Comparison of ENCODE assay signal across 1 cellular context in the genomic region with DNA sequence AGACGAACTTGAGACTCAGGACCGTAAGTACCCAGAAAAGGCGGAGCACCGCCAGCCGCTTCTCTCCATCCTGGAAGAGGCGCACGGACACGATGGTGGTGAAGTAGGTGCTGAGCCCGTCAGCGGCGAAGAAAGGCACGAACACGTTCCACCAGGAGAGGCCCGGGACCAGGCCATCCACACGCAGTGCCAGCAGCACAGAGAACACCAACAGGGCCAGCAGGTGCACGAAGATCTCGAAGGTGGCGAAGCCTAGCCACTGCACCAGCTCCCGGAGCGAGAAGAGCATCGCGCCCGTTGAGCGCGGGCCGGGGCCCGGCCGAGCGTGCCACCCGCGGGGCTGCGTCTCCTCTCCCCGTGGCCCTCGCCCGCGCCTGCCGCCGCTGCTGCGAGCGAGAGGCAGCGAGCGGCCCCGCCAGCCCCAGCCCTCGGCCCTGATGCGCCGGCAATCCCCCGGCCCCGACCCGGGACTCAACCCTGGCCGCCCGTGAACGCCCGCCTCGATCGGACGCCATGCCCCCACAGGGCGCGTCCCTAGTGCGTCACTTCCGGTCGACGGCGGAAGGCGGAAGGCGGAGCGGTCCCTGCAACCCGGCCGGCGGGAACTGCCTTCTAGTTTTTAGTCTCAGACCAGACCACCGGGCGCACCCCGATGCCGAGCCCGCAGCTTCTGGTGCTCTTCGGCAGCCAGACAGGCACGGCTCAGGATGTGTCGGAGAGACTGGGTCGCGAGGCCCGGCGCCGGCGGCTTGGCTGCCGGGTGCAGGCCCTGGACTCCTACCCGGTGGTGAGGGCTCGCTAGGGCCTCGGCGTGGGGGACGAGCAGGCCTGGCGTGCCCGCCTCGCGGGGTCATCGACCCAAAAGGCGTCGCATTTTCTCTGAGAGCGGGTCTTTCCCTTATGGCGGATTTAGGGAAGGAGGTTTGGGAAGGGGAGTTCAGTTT.
A peak's percentile ranks its signal among the peaks of the same experiment; 100 is the strongest.
TF ChIP-seq lines count a peak whose summit lies in the region.

Gene NDOR1, plus strand, starts transcription at position 575 of the 944 bp plus-strand sequence. Its CDS starts 78 bp downstream, at position 653.
A gene with protein sequence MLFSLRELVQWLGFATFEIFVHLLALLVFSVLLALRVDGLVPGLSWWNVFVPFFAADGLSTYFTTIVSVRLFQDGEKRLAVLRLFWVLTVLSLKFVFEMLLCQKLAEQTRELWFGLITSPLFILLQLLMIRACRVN (minus strand): TSS at position 523 of the 944 bp plus-strand sequence. CDS start 234 bp downstream, at position 289.

TF ChIP-seq in GM12878, 131 proteins besides CTCF, POLR2A, EP300 and RAD21 (continued from another document and continues in another):
- TF ChIP-seq ZBTB40 (IDR thresholded peaks at IDR 0.05; ENCODE audit: borderline replicate concordance) (peak; percentile 94), RELB (IDR thresholded peaks at IDR 0.05; ENCODE audit: low read depth) (peak; percentile 94), NFYA (IDR thresholded peaks at IDR 0.05; ENCODE audit: borderline replicate concordance, low read depth, low read length) (no peak), TAF1 (IDR thresholded peaks at IDR 0.05; ENCODE audit: borderline replicate concordance, low read depth, low read length) (peak; percentile 80; the same call in 1 of the 2 replicates), SIN3A (IDR thresholded peaks at IDR 0.05; ENCODE audit: low read depth, low read length) (peak; percentile 95), CBFB (IDR thresholded peaks at IDR 0.05; ENCODE audit: low read depth) (0 out of 2 replicates have a peak, but pooled peaks have one; percentile 25), BACH1 (IDR thresholded peaks at IDR 0.05; ENCODE audit: borderline replicate concordance) (peak; percentile 79; the same call in 1 of the 2 replicates), PAX5 (IDR thresholded peaks at IDR 0.05; ENCODE audit: borderline replicate concordance, low read depth, low read length) (0 out of 2 replicates have a peak, but pooled peaks have one; percentile 18), POU2F2 (IDR thresholded peaks at IDR 0.05; ENCODE audit: borderline replicate concordance, low read depth, low read length) (peak; percentile 78; the same call in 1 of the 3 replicates), E2F4 (IDR thresholded peaks at IDR 0.05; ENCODE audit: low read depth, low read length) (peak; percentile 88), CHD1 (IDR thresholded peaks at IDR 0.05; ENCODE audit: low read depth, low read length) (no peak), GATAD2B (conservative IDR thresholded peaks at IDR 0.05; ENCODE audit: low read depth) (peak; percentile 88), NBN (IDR thresholded peaks at IDR 0.05) (peak; percentile 54; the same call in 1 of the 2 replicates), STAT1 (conservative IDR thresholded peaks at IDR 0.05) (peak; percentile 35; the same call in 1 of the 2 replicates), HDAC6 (IDR thresholded peaks at IDR 0.05; ENCODE audit: unreplicated experiment) (peak; percentile 77), SMAD5 (IDR thresholded peaks at IDR 0.05; ENCODE audit: low read depth) (peak; percentile 47), IKZF1 (conservative IDR thresholded peaks at IDR 0.05) (peak; percentile 87), SP1 (IDR thresholded peaks at IDR 0.05; ENCODE audit: low read depth, low read length) (peak; percentile 56), CREB1 (IDR thresholded peaks at IDR 0.05; ENCODE audit: low read depth) (peak; percentile 98), TBL1XR1 (IDR thresholded peaks at IDR 0.05; ENCODE audit: low read depth, low read length) (no peak), HDGF (IDR thresholded peaks at IDR 0.05) (no peak), ZNF384 (IDR thresholded peaks at IDR 0.05; ENCODE audit: borderline replicate concordance, low read depth, low read length) (no peak), PKNOX1 (IDR thresholded peaks at IDR 0.05) (no peak), NR2F1 (conservative IDR thresholded peaks at IDR 0.05) (peak; percentile 74), ESRRA (IDR thresholded peaks at IDR 0.05; ENCODE audit: low read length) (no peak)
- TF ChIP-seq, protein P1, sequence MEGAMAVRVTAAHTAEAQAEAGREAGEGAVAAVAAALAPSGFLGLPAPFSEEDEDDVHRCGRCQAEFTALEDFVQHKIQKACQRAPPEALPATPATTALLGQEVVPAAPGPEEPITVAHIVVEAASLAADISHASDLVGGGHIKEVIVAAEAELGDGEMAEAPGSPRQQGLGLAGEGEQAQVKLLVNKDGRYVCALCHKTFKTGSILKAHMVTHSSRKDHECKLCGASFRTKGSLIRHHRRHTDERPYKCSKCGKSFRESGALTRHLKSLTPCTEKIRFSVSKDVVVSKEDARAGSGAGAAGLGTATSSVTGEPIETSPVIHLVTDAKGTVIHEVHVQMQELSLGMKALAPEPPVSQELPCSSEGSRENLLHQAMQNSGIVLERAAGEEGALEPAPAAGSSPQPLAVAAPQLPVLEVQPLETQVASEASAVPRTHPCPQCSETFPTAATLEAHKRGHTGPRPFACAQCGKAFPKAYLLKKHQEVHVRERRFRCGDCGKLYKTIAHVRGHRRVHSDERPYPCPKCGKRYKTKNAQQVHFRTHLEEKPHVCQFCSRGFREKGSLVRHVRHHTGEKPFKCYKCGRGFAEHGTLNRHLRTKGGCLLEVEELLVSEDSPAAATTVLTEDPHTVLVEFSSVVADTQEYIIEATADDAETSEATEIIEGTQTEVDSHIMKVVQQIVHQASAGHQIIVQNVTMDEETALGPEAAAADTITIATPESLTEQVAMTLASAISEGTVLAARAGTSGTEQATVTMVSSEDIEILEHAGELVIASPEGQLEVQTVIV (IDR thresholded peaks at IDR 0.05; ENCODE audit: borderline replicate concordance, partially characterized antibody), result peak; percentile 51
- TF ChIP-seq, protein P2, sequence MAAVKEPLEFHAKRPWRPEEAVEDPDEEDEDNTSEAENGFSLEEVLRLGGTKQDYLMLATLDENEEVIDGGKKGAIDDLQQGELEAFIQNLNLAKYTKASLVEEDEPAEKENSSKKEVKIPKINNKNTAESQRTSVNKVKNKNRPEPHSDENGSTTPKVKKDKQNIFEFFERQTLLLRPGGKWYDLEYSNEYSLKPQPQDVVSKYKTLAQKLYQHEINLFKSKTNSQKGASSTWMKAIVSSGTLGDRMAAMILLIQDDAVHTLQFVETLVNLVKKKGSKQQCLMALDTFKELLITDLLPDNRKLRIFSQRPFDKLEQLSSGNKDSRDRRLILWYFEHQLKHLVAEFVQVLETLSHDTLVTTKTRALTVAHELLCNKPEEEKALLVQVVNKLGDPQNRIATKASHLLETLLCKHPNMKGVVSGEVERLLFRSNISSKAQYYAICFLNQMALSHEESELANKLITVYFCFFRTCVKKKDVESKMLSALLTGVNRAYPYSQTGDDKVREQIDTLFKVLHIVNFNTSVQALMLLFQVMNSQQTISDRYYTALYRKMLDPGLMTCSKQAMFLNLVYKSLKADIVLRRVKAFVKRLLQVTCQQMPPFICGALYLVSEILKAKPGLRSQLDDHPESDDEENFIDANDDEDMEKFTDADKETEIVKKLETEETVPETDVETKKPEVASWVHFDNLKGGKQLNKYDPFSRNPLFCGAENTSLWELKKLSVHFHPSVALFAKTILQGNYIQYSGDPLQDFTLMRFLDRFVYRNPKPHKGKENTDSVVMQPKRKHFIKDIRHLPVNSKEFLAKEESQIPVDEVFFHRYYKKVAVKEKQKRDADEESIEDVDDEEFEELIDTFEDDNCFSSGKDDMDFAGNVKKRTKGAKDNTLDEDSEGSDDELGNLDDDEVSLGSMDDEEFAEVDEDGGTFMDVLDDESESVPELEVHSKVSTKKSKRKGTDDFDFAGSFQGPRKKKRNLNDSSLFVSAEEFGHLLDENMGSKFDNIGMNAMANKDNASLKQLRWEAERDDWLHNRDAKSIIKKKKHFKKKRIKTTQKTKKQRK (IDR thresholded peaks at IDR 0.05; ENCODE audit: low read depth, low read length), result peak; percentile 39; the same call in 1 of the 2 replicates
- TF ChIP-seq, protein P3, sequence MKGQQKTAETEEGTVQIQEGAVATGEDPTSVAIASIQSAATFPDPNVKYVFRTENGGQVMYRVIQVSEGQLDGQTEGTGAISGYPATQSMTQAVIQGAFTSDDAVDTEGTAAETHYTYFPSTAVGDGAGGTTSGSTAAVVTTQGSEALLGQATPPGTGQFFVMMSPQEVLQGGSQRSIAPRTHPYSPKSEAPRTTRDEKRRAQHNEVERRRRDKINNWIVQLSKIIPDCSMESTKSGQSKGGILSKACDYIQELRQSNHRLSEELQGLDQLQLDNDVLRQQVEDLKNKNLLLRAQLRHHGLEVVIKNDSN (IDR thresholded peaks at IDR 0.05; ENCODE audit: borderline replicate concordance, extremely low read length, insufficient read depth, low read depth, low read length), result no peak
- TF ChIP-seq, protein P4, sequence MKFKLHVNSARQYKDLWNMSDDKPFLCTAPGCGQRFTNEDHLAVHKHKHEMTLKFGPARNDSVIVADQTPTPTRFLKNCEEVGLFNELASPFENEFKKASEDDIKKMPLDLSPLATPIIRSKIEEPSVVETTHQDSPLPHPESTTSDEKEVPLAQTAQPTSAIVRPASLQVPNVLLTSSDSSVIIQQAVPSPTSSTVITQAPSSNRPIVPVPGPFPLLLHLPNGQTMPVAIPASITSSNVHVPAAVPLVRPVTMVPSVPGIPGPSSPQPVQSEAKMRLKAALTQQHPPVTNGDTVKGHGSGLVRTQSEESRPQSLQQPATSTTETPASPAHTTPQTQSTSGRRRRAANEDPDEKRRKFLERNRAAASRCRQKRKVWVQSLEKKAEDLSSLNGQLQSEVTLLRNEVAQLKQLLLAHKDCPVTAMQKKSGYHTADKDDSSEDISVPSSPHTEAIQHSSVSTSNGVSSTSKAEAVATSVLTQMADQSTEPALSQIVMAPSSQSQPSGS (IDR thresholded peaks at IDR 0.05; ENCODE audit: low read length), result no peak
